15 cellular contexts compared by ENCODE assay signal in genomic region chr19:49687566-49688316, GRCh38. TPM values are rescaled to one million over a fixed set of nuclear protein-coding genes. Genes with fewer than 3 reads are reported as not detected.
DNase-seq lines count a peak whose midpoint lies in the region; ATAC-seq, FAIRE-seq and TF ChIP-seq lines count a peak whose summit lies in the region.
"Had no signal": no experiment of that assay in that cellular context is flagged by ENCODE, and none has a peak within 500 bp of the region (broad histone marks: within the 10 kb centered on the region; RNA-seq: fewer than 3 reads in every experiment).

No MANE protein-coding gene starts in this region.

- H3K27me3 ChIP-seq in upper lobe of left lung: peaks cover 0 to 12% (median 1%) of the 10 kb centered on the region in 4 donors

- no peak overlapping the region for H3K4me3 Mint-ChIP-seq in activated naive CD8-positive, alpha-beta T cell
- H3K4me3 Mint-ChIP-seq in activated naive CD8-positive, alpha-beta T cell treated with anti-CD3 and anti-CD28 coated beads for 36 hours: no peak overlapping the region
- H3K4me3 Mint-ChIP-seq: activated CD4-positive, alpha-beta T cell treated with anti-CD3 and anti-CD28 coated beads, Interleukin-2, amount 10 ng/mL, durations not matched to agents 7 days and 5 days had no signal

- H3K4me1 ChIP-seq in kidney (ENCODE audit: control insufficient read depth in 1 of 2, insufficient read depth in 1 of 2, low read depth in 1 of 2, low read length in 2 of 2) (peaks cover 6 to 20% of the 10 kb centered on the region in 2 donors), upper lobe of left lung (peaks cover 32 to 53% (median 43%) of the 10 kb centered on the region in 4 donors)

- intact Hi-C loops in kidney (cut with DNase I): no loop called here

- no peaks in the 10 kb centered on the region for H3K9me3 Mint-ChIP-seq in activated naive CD8-positive, alpha-beta T cell (ENCODE audit: low read depth)
- H3K9me3 Mint-ChIP-seq in activated naive CD8-positive, alpha-beta T cell treated with anti-CD3 and anti-CD28 coated beads for 36 hours: no peaks in the 10 kb centered on the region
- H3K9me3 Mint-ChIP-seq: activated CD4-positive, alpha-beta T cell treated with anti-CD3 and anti-CD28 coated beads, Interleukin-2, amount 10 ng/mL, durations not matched to agents 7 days and 5 days had no signal

- FAIRE-seq in kidney (lab: Jason Lieb, UNC): no peak

- H3K4me1 Mint-ChIP-seq in activated naive CD8-positive, alpha-beta T cell (ENCODE audit: low read depth): peaks cover 33% of the 10 kb centered on the region
- peaks cover 36% of the 10 kb centered on the region for H3K4me1 Mint-ChIP-seq in activated naive CD8-positive, alpha-beta T cell treated with anti-CD3 and anti-CD28 coated beads for 36 hours

- no peak overlapping the region for H3K9ac ChIP-seq in kidney (ENCODE audit: low read length in 2 of 2)

- TF ChIP-seq EP300 in upper lobe of left lung (IDR thresholded peaks at IDR 0.05): no peak

- H3K9me3 ChIP-seq in kidney (ENCODE audit: control insufficient read depth in 1 of 2, low read length in 2 of 2) (no peaks in the 10 kb centered on the region), upper lobe of left lung (no peaks in the 10 kb centered on the region)

- H3K36me3 ChIP-seq in kidney (ENCODE audit: control insufficient read depth in 1 of 2, insufficient read depth in 2 of 2, low read length in 2 of 2) (peaks cover 13 to 16% of the 10 kb centered on the region in 2 donors), upper lobe of left lung (peaks cover 0 to 44% (median 37%) of the 10 kb centered on the region in 4 donors)

- peak overlapping the region in 1 of 2 donors; percentile 53 for H3K27ac ChIP-seq in kidney (ENCODE audit: low read depth in 2 of 2, low read length in 2 of 2)
- H3K27ac ChIP-seq in upper lobe of left lung: peak overlapping the region; percentile 60 to 80 (median 77)

- no peak for DNase-seq in activated naive CD8-positive, alpha-beta T cell treated with anti-CD3 and anti-CD28 coated beads for 36 hours
- DNase-seq in kidney (peak; percentile 76), upper lobe of left lung (peak in 1 of 2 donors; percentile 69), inferior parietal cortex (ENCODE audit: extremely low spot score) (no peak), SKM-1 treated with dmso at 0.1 percent for 144 hours (lab: John Stamatoyannopoulos, UW; ENCODE audit: unreplicated experiment) (no peak)
- DNase-seq in activated naive CD4-positive, alpha-beta T cell treated with Interleukin-2 at 50 U/mL for 16 hours: no peak
- DNase-seq: activated CD4-positive, alpha-beta T cell treated with anti-CD3 and anti-CD28 coated beads, Interleukin-2, amount 10 ng/mL, durations not matched to agents 7 days and 5 days; activated naive CD4-positive, alpha-beta T cell; cortex of kidney; GF-D8; mammary epithelial cell; NCI-H2081; substantia nigra had no signal

- H3K27ac Mint-ChIP-seq in activated naive CD8-positive, alpha-beta T cell: peak overlapping the region; percentile 41
- no peak overlapping the region for H3K27ac Mint-ChIP-seq in activated naive CD8-positive, alpha-beta T cell treated with anti-CD3 and anti-CD28 coated beads for 36 hours
- H3K27ac Mint-ChIP-seq: activated CD4-positive, alpha-beta T cell treated with anti-CD3 and anti-CD28 coated beads, Interleukin-2, amount 10 ng/mL, durations not matched to agents 7 days and 5 days had no signal

- H3K4me3 ChIP-seq in kidney (ENCODE audit: low read length in 2 of 2) (no peak overlapping the region), upper lobe of left lung (peak overlapping the region in 3 of 4 donors; percentile 44 to 55 (median 51))

- TF ChIP-seq POLR2A in upper lobe of left lung (IDR thresholded peaks at IDR 0.05): no peak

- whole genome bisulfite sequencing in upper lobe of left lung, 2 donors: 28 to 62% methylated on average over 7 to 17 of the region's 26 CpGs

- H3K36me3 Mint-ChIP-seq in activated naive CD8-positive, alpha-beta T cell: no peaks in the 10 kb centered on the region
- H3K36me3 Mint-ChIP-seq in activated naive CD8-positive, alpha-beta T cell treated with anti-CD3 and anti-CD28 coated beads for 36 hours: peaks cover 42% of the 10 kb centered on the region

- ATAC-seq in upper lobe of left lung (ENCODE audit: low FRiP score in 2 of 2): no peak

- TF ChIP-seq CTCF in kidney (IDR thresholded peaks at IDR 0.05; ENCODE audit: borderline replicate concordance, extremely low read depth, insufficient read depth) (no peak), upper lobe of left lung (IDR thresholded peaks at IDR 0.05) (no peak)

- no peaks in the 10 kb centered on the region for H3K27me3 Mint-ChIP-seq in activated naive CD8-positive, alpha-beta T cell
- H3K27me3 Mint-ChIP-seq in activated naive CD8-positive, alpha-beta T cell treated with anti-CD3 and anti-CD28 coated beads for 36 hours: peaks cover 23% of the 10 kb centered on the region

TF ChIP-seq in PFSK-1, 5 proteins besides CTCF, POLR2A, EP300 and RAD21:
- TF ChIP-seq POLR2AphosphoS5 (IDR thresholded peaks at IDR 0.05; ENCODE audit: low read depth, low read length) (peak; percentile 69), TAF1 (IDR thresholded peaks at IDR 0.05; ENCODE audit: borderline replicate concordance, insufficient read depth, low read length) (no peak), SIN3A (IDR thresholded peaks at IDR 0.05; ENCODE audit: borderline replicate concordance, insufficient read depth, low read length) (0 out of 2 replicates have a peak, but pooled peaks have one; percentile 15), FOXP2 (optimal IDR thresholded peaks at IDR 0.05; ENCODE audit: borderline replicate concordance, extremely low read depth, extremely low read length, insufficient read depth) (peak; percentile 64), REST (IDR thresholded peaks at IDR 0.05; ENCODE audit: insufficient read depth in 1 of 2, low read depth in 2 of 2, low read length in 2 of 2) (no peak)

RNA-seq across cellular contexts. Expression of gene ADM5, which starts 1.7 kb away (rescaled TPM):
- total RNA-seq in activated naive CD8-positive, alpha-beta T cell treated with anti-CD3 and anti-CD28 coated beads for 36 hours: 10 to 100 TPM in 1 of 2 experiments, 1 to 10 TPM in 1; 9.5 to 12.0 TPM
- polyA plus RNA-seq in PFSK-1 (2012; ENCODE audit: insufficient read length, low read depth): 4.6 TPM
- total RNA-seq in kidney (2.1 TPM), upper lobe of left lung (1 to 10 TPM in 4 of 6 donors, under 1 TPM in 1, not detected in 1; 0.55 to 3.0 (median 1.5) TPM)
- 0.60 TPM for polyA plus RNA-seq in kidney (ENCODE audit: insufficient read depth, low read depth, low replicate concordance)

RNA-seq across cellular contexts. Expression of gene CPT1C, which starts 3.2 kb away (rescaled TPM):
- total RNA-seq in activated naive CD8-positive, alpha-beta T cell treated with anti-CD3 and anti-CD28 coated beads for 36 hours: 1 to 10 TPM in 1 of 2 experiments, under 1 TPM in 1; 0.89 to 1.1 TPM
- 12.7 TPM for polyA plus RNA-seq in PFSK-1 (2012; ENCODE audit: insufficient read length, low read depth)
- total RNA-seq in kidney (6.0 TPM), upper lobe of left lung (10 to 100 TPM in 1 of 6 donors, 1 to 10 TPM in 2, under 1 TPM in 1, not detected in 2; 0.46 to 17.2 (median 4.6) TPM)
- polyA plus RNA-seq in kidney (ENCODE audit: insufficient read depth, low read depth, low replicate concordance): 2.6 TPM

RNA-seq across cellular contexts. Expression of gene PRMT1, which starts 10.7 kb away (rescaled TPM):
- total RNA-seq in activated naive CD8-positive, alpha-beta T cell treated with anti-CD3 and anti-CD28 coated beads for 36 hours: 100 to 1,000 TPM; 538 to 547 TPM
- 393 TPM for polyA plus RNA-seq in PFSK-1 (2012; ENCODE audit: insufficient read length, low read depth)
- total RNA-seq in kidney: 119 TPM
- polyA plus RNA-seq in kidney (ENCODE audit: insufficient read depth, low read depth, low replicate concordance): 131 TPM
- 100 to 1,000 TPM in 2 of 6 donors, 10 to 100 TPM in 4; 65.6 to 155 (median 82.0) TPM for total RNA-seq in upper lobe of left lung

RNA-seq across cellular contexts. Expression of gene BCL2L12, which starts 22.0 kb away (rescaled TPM):
- total RNA-seq in activated naive CD8-positive, alpha-beta T cell treated with anti-CD3 and anti-CD28 coated beads for 36 hours: 10 to 100 TPM; 74.1 to 81.9 TPM
- polyA plus RNA-seq in PFSK-1 (2012; ENCODE audit: insufficient read length, low read depth): 68.9 TPM
- total RNA-seq in kidney: 14.4 TPM
- 13.5 TPM for polyA plus RNA-seq in kidney (ENCODE audit: insufficient read depth, low read depth, low replicate concordance)
- 10 to 100 TPM in 3 of 6 donors, 1 to 10 TPM in 3; 4.2 to 21.3 (median 14.1) TPM for total RNA-seq in upper lobe of left lung

RNA-seq across cellular contexts. Expression of gene IRF3, which starts 22.1 kb away (rescaled TPM):
- total RNA-seq in activated naive CD8-positive, alpha-beta T cell treated with anti-CD3 and anti-CD28 coated beads for 36 hours: 100 to 1,000 TPM in 1 of 2 experiments, 10 to 100 TPM in 1; 94.5 to 105 TPM
- polyA plus RNA-seq in PFSK-1 (2012; ENCODE audit: insufficient read length, low read depth): 97.1 TPM
- 84.9 TPM for total RNA-seq in kidney
- polyA plus RNA-seq in kidney (ENCODE audit: insufficient read depth, low read depth, low replicate concordance): 64.5 TPM
- 100 to 1,000 TPM in 3 of 6 donors, 10 to 100 TPM in 3; 50.5 to 210 (median 99.1) TPM for total RNA-seq in upper lobe of left lung

Comparison
In these comparisons a context has a peak if more than half of its experiments do, and no peak if none do; other contexts are left out.
1. H3K4me3 ChIP-seq: peak in upper lobe of left lung (3 of 4); none in kidney (0 of 2).